8 cellular contexts compared by ENCODE assay signal in the genomic region with DNA sequence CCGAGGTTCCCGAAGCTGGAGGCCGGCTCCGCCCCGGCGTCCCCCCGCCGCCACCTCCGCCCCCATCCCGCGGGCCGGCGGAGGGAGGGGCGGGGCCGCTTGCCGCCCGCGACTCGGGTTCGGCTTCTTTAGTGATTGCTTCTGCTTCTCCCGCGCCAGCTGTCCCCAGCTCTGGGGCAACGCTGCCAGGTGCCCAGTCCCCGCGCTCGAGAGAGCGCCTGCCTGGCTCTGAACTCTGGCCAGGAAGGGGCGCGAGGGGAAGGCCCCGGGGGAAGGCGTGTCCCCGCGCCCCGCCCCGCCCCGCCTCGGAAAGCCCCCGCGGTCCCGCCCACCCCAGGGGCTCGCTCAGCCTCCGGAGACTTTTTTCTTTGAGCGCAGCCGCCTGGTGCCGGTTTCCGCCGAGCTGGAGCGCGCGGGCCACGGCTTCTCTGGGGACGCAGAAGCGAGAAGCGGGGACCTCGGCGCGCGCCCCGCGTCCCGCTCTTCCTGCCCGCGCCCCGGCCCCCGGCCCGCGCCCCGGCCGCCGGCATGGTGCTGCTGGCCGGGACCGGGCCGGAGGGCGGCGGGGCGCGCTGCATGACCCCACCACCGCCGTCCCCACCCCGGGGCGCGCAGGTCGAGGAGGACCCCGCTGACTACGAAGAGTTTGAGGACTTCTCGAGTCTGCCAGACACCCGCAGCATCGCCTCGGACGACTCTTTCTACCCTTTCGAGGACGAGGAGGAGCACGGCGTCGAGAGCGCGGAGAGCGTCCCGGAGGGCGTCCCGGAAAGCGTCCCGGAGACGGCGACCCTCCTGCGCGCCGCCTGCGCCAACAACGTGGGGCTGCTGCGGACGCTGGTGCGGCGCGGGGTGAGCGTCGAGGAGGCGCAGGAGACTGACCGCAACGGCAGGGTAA. TPM values are rescaled to one million over a fixed set of nuclear protein-coding genes. Genes with fewer than 3 reads are reported as not detected.
A peak's percentile ranks its signal among the peaks of the same experiment; 100 is the strongest.
DNase-seq lines count a peak whose midpoint lies in the region; ATAC-seq, FAIRE-seq and TF ChIP-seq lines count a peak whose summit lies in the region.

A gene (plus strand): TSS at position 131 of the 898 bp plus-strand sequence. CDS start 398 bp downstream, at position 529.

- no peak for TF ChIP-seq CTCF in activated CD8-positive, alpha-beta T cell treated with anti-CD3 and anti-CD28 coated beads for 36 hours (IDR thresholded peaks at IDR 0.05)
- TF ChIP-seq CTCF in H1 (IDR thresholded peaks at IDR 0.05; ENCODE audit: control extremely low read depth in 1 of 3, insufficient read depth in 1 of 3, low read depth in 1 of 3, low read length in 3 of 3): no peak

- peak within 1 kb of the TSS; percentile 82 for H3K27ac Mint-ChIP-seq in activated CD8-positive, alpha-beta T cell treated with anti-CD3 and anti-CD28 coated beads for 36 hours
- peak within 1 kb of the TSS; percentile 85 for H3K27ac Mint-ChIP-seq in stimulated activated effector memory CD8-positive, alpha-beta T cell treated with anti-CD3 and anti-CD28 coated beads, Interleukin-12 subunit alpha, Interleukin-12 subunit beta, amount 100 ng/mL, for 72 hours

- H3K4me2 ChIP-seq in H1 (ENCODE audit: insufficient read depth in 1 of 2, low read depth in 2 of 2, low read length in 2 of 2): peak within 1 kb of the TSS; percentile 93 to 99

- POLR2A ChIA-PET in activated CD8-positive, alpha-beta T cell treated with anti-CD3 and anti-CD28 coated beads for 36 hours (lab: Charles Lee): interaction anchor here (0.6 to 1.0 kb wide), 3 partner anchors 12 to 71 kb away, joined by 3 to 5 read pairs (median 3); no protein-coding TSS in a partner anchor
- POLR2A ChIA-PET in H1 (lab: Charles Lee; ENCODE audit: partially characterized antibody): interaction anchor here (1.2 kb wide), 1 partner anchor 13 kb away, joined by 3 read pairs; no protein-coding TSS in a partner anchor

- peaks cover 4 to 22% of the 10 kb centered on the region in 2 experiments for H4K20me1 ChIP-seq in H1 (replicated peaks in 1 of 2; ENCODE audit: control insufficient read depth in 1 of 2, insufficient read depth in 2 of 2, low read length in 2 of 2)

- H3K4me1 ChIP-seq in H1 (replicated peaks in 1 of 4; ENCODE audit: control insufficient read depth in 3 of 4, insufficient read depth in 4 of 4, low read length in 3 of 4) (peaks cover 8 to 13% (median 10%) of the 10 kb centered on the region in 4 experiments), muscle layer of duodenum (ENCODE audit: control insufficient read depth in 1 of 2, insufficient read depth in 2 of 2, low read length in 2 of 2) (peaks cover 4 to 38% of the 10 kb centered on the region in 2 donors)

- no peak within 1 kb of the TSS for H4K91ac ChIP-seq in H1 (replicated peaks; ENCODE audit: insufficient read length, low read length)

- H3K23me2 ChIP-seq in H1 (ENCODE audit: low read depth, low read length): peaks cover 15% of the 10 kb centered on the region; the same call in 1 of the 2 replicates

- H2AFZ ChIP-seq in H1 (ENCODE audit: low read length): no peak within 1 kb of the TSS

- H3K4me3 ChIP-seq in H1 (ENCODE audit: extremely low read depth in 1 of 4, insufficient read depth in 2 of 4, low read depth in 3 of 4, low read length in 4 of 4) (peak within 1 kb of the TSS; percentile 53 to 74 (median 66)), muscle layer of duodenum (ENCODE audit: low read depth in 1 of 2, low read length in 2 of 2) (peak within 1 kb of the TSS; percentile 48 to 78)

- H3K4me3 Mint-ChIP-seq in activated CD8-positive, alpha-beta T cell treated with anti-CD3 and anti-CD28 coated beads for 36 hours: peak within 1 kb of the TSS; percentile 91
- peak within 1 kb of the TSS; percentile 92 for H3K4me3 Mint-ChIP-seq in stimulated activated effector memory CD8-positive, alpha-beta T cell treated with anti-CD3 and anti-CD28 coated beads, Interleukin-12 subunit alpha, Interleukin-12 subunit beta, amount 100 ng/mL, for 72 hours

- H3K4me1 Mint-ChIP-seq in activated CD8-positive, alpha-beta T cell treated with anti-CD3 and anti-CD28 coated beads for 36 hours (ENCODE audit: low read depth): peaks cover 22% of the 10 kb centered on the region
- H3K4me1 Mint-ChIP-seq in stimulated activated effector memory CD8-positive, alpha-beta T cell treated with anti-CD3 and anti-CD28 coated beads, Interleukin-12 subunit alpha, Interleukin-12 subunit beta, amount 100 ng/mL, for 72 hours: peaks cover 23% of the 10 kb centered on the region

- CTCF ChIA-PET in activated CD8-positive, alpha-beta T cell treated with anti-CD3 and anti-CD28 coated beads for 36 hours (lab: Charles Lee): no interaction called here
- CTCF ChIA-PET in H1 (lab: Charles Lee; ENCODE audit: partially characterized antibody): no interaction called here

- no peak within 1 kb of the TSS for H2BK20ac ChIP-seq in H1 (ENCODE audit: low read length)

- whole genome bisulfite sequencing in H1 (ENCODE audit: extremely low coverage in 1 of 2, insufficient coverage in 1 of 2, insufficient read length in 1 of 2, insufficient replicate concordance in 2 of 2, low coverage in 1 of 2, low lambda C conversion rate in 2 of 2, missing lambda C conversion rate in 1 of 2), 2 experiments: 2% methylated on average over 52 of the region's 120 CpGs; no CpG with 5 or more reads in 1 of the 2 experiments

- peak within 1 kb of the TSS; percentile 79; the same call in 1 of the 2 replicates for H3K18ac ChIP-seq in H1 (ENCODE audit: extremely low read depth, low read length)

- H4K8ac ChIP-seq in H1 (ENCODE audit: extremely low read depth, insufficient read depth, low read length): peak within 1 kb of the TSS; percentile 45

- H2BK120ac ChIP-seq in H1 (replicated peaks; ENCODE audit: low read depth, low read length): no peak within 1 kb of the TSS

- H3K79me2 ChIP-seq in H1 (ENCODE audit: control insufficient read depth in 1 of 2, insufficient read depth in 2 of 2, low read length in 2 of 2): peaks cover 0 to 5% of the 10 kb centered on the region in 2 experiments; a peak in 1 of 4 replicates

- H2AK5ac ChIP-seq in H1 (ENCODE audit: low read depth, low read length): no peak within 1 kb of the TSS

- H2BK12ac ChIP-seq in H1 (ENCODE audit: low read depth, low read length): peak within 1 kb of the TSS; percentile 91; the same call in 1 of the 2 replicates

- FAIRE-seq in H1 (lab: Jason Lieb, UNC): no peak

- H3K9ac ChIP-seq in H1 (replicated peaks in 1 of 4; ENCODE audit: extremely low read depth in 1 of 4, low read depth in 3 of 4, low read length in 3 of 4): peak within 1 kb of the TSS; percentile 54 to 83 (median 69)

- ATAC-seq in HG03342 (IDR thresholded peaks at IDR 0.05; ENCODE audit: unreplicated experiment): peak; percentile 47
- peak; percentile 88 for ATAC-seq in activated CD8-positive, alpha-beta T cell treated with anti-CD3 and anti-CD28 coated beads for 36 hours
- peak; percentile 87 for ATAC-seq in stimulated activated effector memory CD8-positive, alpha-beta T cell treated with anti-CD3 and anti-CD28 coated beads, Interleukin-12 subunit alpha, Interleukin-12 subunit beta, amount 100 ng/mL, for 72 hours

- no peak within 1 kb of the TSS for H3K23ac ChIP-seq in H1 (ENCODE audit: insufficient read length)

- TF ChIP-seq EP300 in H1 (IDR thresholded peaks at IDR 0.05; ENCODE audit: borderline replicate concordance in 1 of 2, low read depth in 2 of 2, low read length in 2 of 2): no peak

- peaks cover 2% of the 10 kb centered on the region; the same call in 1 of the 2 replicates for H3K79me1 ChIP-seq in H1 (ENCODE audit: low read depth, low read length)

- H4K5ac ChIP-seq in H1 (ENCODE audit: insufficient read length, low read depth, low read length): no peak within 1 kb of the TSS

- H3K27ac ChIP-seq in H1 (ENCODE audit: low read depth, low read length) (no peak within 1 kb of the TSS), muscle layer of duodenum (ENCODE audit: low read length) (no peak within 1 kb of the TSS)

- H3K9me3 ChIP-seq in H1 (ENCODE audit: insufficient read depth in 2 of 2, low read depth in 1 of 2, low read length in 1 of 2): no peaks in the 10 kb centered on the region
- no peaks in the 10 kb centered on the region for H3K9me3 ChIP-seq in muscle layer of duodenum (ENCODE audit: control insufficient read depth in 1 of 2, low read length in 2 of 2)

- intact Hi-C loops in activated CD8-positive, alpha-beta T cell treated with anti-CD3 and anti-CD28 coated beads for 36 hours (cut with micrococcal nuclease): no loop called here

- H3K27me3 ChIP-seq in H1 (replicated peaks in 1 of 4; ENCODE audit: control insufficient read depth in 3 of 4, extremely low read depth in 1 of 4, insufficient read depth in 3 of 4, low read length in 3 of 4) (peaks cover 20 to 59% (median 56%) of the 10 kb centered on the region in 4 experiments), muscle layer of duodenum (ENCODE audit: low read depth, low read length) (peaks cover 12% of the 10 kb centered on the region)

- H3K27me3 Mint-ChIP-seq in activated CD8-positive, alpha-beta T cell treated with anti-CD3 and anti-CD28 coated beads for 36 hours: peaks cover 14% of the 10 kb centered on the region

- H3K14ac ChIP-seq in H1 (ENCODE audit: insufficient read length): no peak within 1 kb of the TSS

- H3K36me3 Mint-ChIP-seq in activated CD8-positive, alpha-beta T cell treated with anti-CD3 and anti-CD28 coated beads for 36 hours (ENCODE audit: low read depth): peaks cover 4% of the 10 kb centered on the region
- H3K36me3 Mint-ChIP-seq in stimulated activated effector memory CD8-positive, alpha-beta T cell treated with anti-CD3 and anti-CD28 coated beads, Interleukin-12 subunit alpha, Interleukin-12 subunit beta, amount 100 ng/mL, for 72 hours: peaks cover 19% of the 10 kb centered on the region

- H3K9me3 Mint-ChIP-seq in activated CD8-positive, alpha-beta T cell treated with anti-CD3 and anti-CD28 coated beads for 36 hours: no peaks in the 10 kb centered on the region
- no peaks in the 10 kb centered on the region for H3K9me3 Mint-ChIP-seq in stimulated activated effector memory CD8-positive, alpha-beta T cell treated with anti-CD3 and anti-CD28 coated beads, Interleukin-12 subunit alpha, Interleukin-12 subunit beta, amount 100 ng/mL, for 72 hours

- TF ChIP-seq RAD21 in H1 (IDR thresholded peaks at IDR 0.05 in 1 of 2, conservative IDR thresholded peaks at IDR 0.05 in 1 of 2; ENCODE audit: low read depth in 2 of 2, low read length in 2 of 2): no peak

- H3K56ac ChIP-seq in H1 (replicated peaks; ENCODE audit: insufficient read length, low read depth, low read length): peak within 1 kb of the TSS; percentile 14

- peak within 1 kb of the TSS; percentile 46 for H3K4ac ChIP-seq in H1 (replicated peaks; ENCODE audit: insufficient read length, low read depth, low read length)

- H2BK15ac ChIP-seq in H1 (ENCODE audit: low read length): no peak within 1 kb of the TSS; the same call in 1 of the 2 replicates

- H2BK5ac ChIP-seq in H1 (ENCODE audit: low read depth, low read length): no peak within 1 kb of the TSS; the same call in 1 of the 2 replicates

- DNase-seq in AG20443 (ENCODE audit: low spot score) (peak; percentile 88), NCI-H774 (lab: John Stamatoyannopoulos, UW) (peak; percentile 34), H1 (ENCODE audit: low read depth in 1 of 2, low spot score in 2 of 2) (no peak)
- peak; percentile 85 for DNase-seq in activated CD8-positive, alpha-beta T cell treated with anti-CD3 and anti-CD28 coated beads for 36 hours
- DNase-seq in stimulated activated effector memory CD8-positive, alpha-beta T cell treated with anti-CD3 and anti-CD28 coated beads, Interleukin-12 subunit alpha, Interleukin-12 subunit beta, amount 100 ng/mL, for 72 hours (ENCODE audit: low spot score in 2 of 2): peak; percentile 69 to 88

- no peaks in the 10 kb centered on the region for H3K36me3 ChIP-seq in H1 (ENCODE audit: control insufficient read depth in 2 of 4, insufficient read depth in 4 of 4, low read length in 3 of 4)
- H3K36me3 ChIP-seq in muscle layer of duodenum (ENCODE audit: control insufficient read depth in 1 of 2, insufficient read depth in 2 of 2, low read length in 2 of 2): no peaks in the 10 kb centered on the region

- TF ChIP-seq POLR2A in GM19193 (IDR thresholded peaks at IDR 0.05; ENCODE audit: extremely low read depth, insufficient read depth, insufficient read length) (peak; percentile 91), H1 (IDR thresholded peaks at IDR 0.05; ENCODE audit: control extremely low read depth in 1 of 2, low read depth in 2 of 2, low read length in 2 of 2) (no peak; a peak in 1 of 3 replicates)

RNA-seq across cellular contexts. Expression of the gene that starts here (rescaled TPM):
- 10 to 100 TPM; 13.6 to 13.8 TPM for total RNA-seq in activated CD8-positive, alpha-beta T cell treated with anti-CD3 and anti-CD28 coated beads for 36 hours
- total RNA-seq in H1 (2021; fragmentation: NEBNext Ultra II Directional; extraction: Animal tissue kit (Norgen Biotek cat#: 25700)): 20.5 and 20.6 TPM in 2 replicates
- 6.9 and 7.1 TPM in 2 replicates for polyA plus RNA-seq in H1 (2011; rRNA removed)
- polyA plus RNA-seq in H1 (2011; cell fraction: cytosol; rRNA removed): 5.4 TPM
- 10.9 TPM for polyA plus RNA-seq in H1 (2011; cell fraction: nucleus; rRNA removed)
- 8.6 to 11.9 TPM (median 11.1 TPM) in 4 replicates for polyA plus RNA-seq in H1 (2012, experiment 1 of 2)
- 2.7 TPM for polyA plus RNA-seq in H1 (2012, experiment 2 of 2)
- polyA plus RNA-seq in H1 (2013, experiment 1 of 2): 6.4 TPM
- polyA plus RNA-seq in H1 (2013, experiment 2 of 2): 6.4 TPM
- polyA minus RNA-seq in H1 (2011; rRNA and poly(A)+ RNA removed): 25.2 and 26.2 TPM in 2 replicates
- polyA minus RNA-seq in H1 (2011; cell fraction: cytosol; rRNA and poly(A)+ RNA removed): 16.0 TPM
- 15.9 TPM for polyA minus RNA-seq in H1 (2011; cell fraction: nucleus; rRNA and poly(A)+ RNA removed)

Comparison
In these comparisons a context has a peak if more than half of its experiments do, and no peak if none do; other contexts are left out.
1. DNase-seq: peak in AG20443 (single experiment), NCI-H774 (single experiment), activated CD8-positive, alpha-beta T cell treated with anti-CD3 and anti-CD28 coated beads for 36 hours (single experiment) and stimulated activated effector memory CD8-positive, alpha-beta T cell treated with anti-CD3 and anti-CD28 coated beads, Interleukin-12 subunit alpha, Interleukin-12 subunit beta, amount 100 ng/mL, for 72 hours (2 of 2); none in H1 (0 of 2).
2. Peak in every context shown above with its lines, with median percentiles within 50 percentile points of each other: ATAC-seq.